ENCODE assay signal across 8 cellular contexts in the genomic region with DNA sequence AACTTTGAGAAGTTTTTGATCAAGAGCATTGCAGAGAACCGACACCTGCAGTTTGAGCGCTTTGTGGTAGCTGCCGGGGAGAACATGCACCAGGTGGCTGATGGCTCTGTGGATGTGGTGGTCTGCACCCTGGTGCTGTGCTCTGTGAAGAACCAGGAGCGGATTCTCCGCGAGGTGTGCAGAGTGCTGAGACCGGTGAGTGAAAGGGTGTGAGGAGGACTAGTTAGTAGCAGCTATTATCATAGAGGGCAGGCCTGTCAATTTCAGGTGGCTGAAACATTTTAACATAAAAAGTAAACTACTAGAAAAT. TPM values are rescaled to one million over a fixed set of nuclear protein-coding genes. Genes with fewer than 3 reads are reported as not detected.
A peak's percentile ranks its signal among the peaks of the same experiment; 100 is the strongest.
DNase-seq lines count a peak whose midpoint lies in the region; ATAC-seq and TF ChIP-seq lines count a peak whose summit lies in the region.

No MANE protein-coding gene starts in this region.

- H3K4me1 Mint-ChIP-seq in natural killer cell treated with Interleukin-12 subunit alpha and Interleukin-12 subunit beta and Interleukin-15 and Interleukin-18, amount 100 ng/mL, for 72 hours (ENCODE audit: low read depth in 2 of 2): peaks cover 36 to 55% of the 10 kb centered on the region in 2 donors

- no peaks in the 10 kb centered on the region for H3K9me3 ChIP-seq in NT2/D1 (ENCODE audit: insufficient read depth, low read length)

- no peak for DNase-seq in NT2/D1 (ENCODE audit: low read depth, low spot score)
- DNase-seq in epithelial cell of proximal tubule (ENCODE audit: low read depth): no peak
- no peak for DNase-seq in natural killer cell treated with Interleukin-12 subunit alpha and Interleukin-12 subunit beta and Interleukin-15 and Interleukin-18, amount 100 ng/mL, for 72 hours (ENCODE audit: low spot score)
- no peak for DNase-seq in inferior parietal cortex (ENCODE audit: extremely low spot score)
- DNase-seq in H4 (ENCODE audit: low spot score): no peak

- peak overlapping the region; percentile 55 for H3K4me3 ChIP-seq in NT2/D1 (ENCODE audit: insufficient read length, low read depth)
- peak overlapping the region; percentile 71 for H3K4me3 ChIP-seq in epithelial cell of proximal tubule (ENCODE audit: low read depth, low read length)

- peak overlapping the region; percentile 85 for H3K4me3 Mint-ChIP-seq in natural killer cell treated with Interleukin-12 subunit alpha and Interleukin-12 subunit beta and Interleukin-15 and Interleukin-18, amount 100 ng/mL, for 72 hours

- H3K27ac Mint-ChIP-seq in natural killer cell treated with Interleukin-12 subunit alpha and Interleukin-12 subunit beta and Interleukin-15 and Interleukin-18, amount 100 ng/mL, for 72 hours: peak overlapping the region; percentile 85 to 91

- H3K36me3 Mint-ChIP-seq in natural killer cell treated with Interleukin-12 subunit alpha and Interleukin-12 subunit beta and Interleukin-15 and Interleukin-18, amount 100 ng/mL, for 72 hours: no peaks in the 10 kb centered on the region

- ATAC-seq in GM18907 (IDR thresholded peaks at IDR 0.05; ENCODE audit: unreplicated experiment) (peak; percentile 13), HG03457 (IDR thresholded peaks at IDR 0.05; ENCODE audit: unreplicated experiment) (no peak), GM19467 (IDR thresholded peaks at IDR 0.05; ENCODE audit: unreplicated experiment) (no peak)
- ATAC-seq in natural killer cell treated with Interleukin-12 subunit alpha and Interleukin-12 subunit beta and Interleukin-15 and Interleukin-18, amount 100 ng/mL, for 72 hours: peak; percentile 39 to 41

- no peaks in the 10 kb centered on the region for H3K27me3 Mint-ChIP-seq in natural killer cell treated with Interleukin-12 subunit alpha and Interleukin-12 subunit beta and Interleukin-15 and Interleukin-18, amount 100 ng/mL, for 72 hours

- no peaks in the 10 kb centered on the region for H3K36me3 ChIP-seq in NT2/D1 (ENCODE audit: insufficient read depth, insufficient read length, low read length)

- peak overlapping the region; percentile 77 for H3K9ac ChIP-seq in NT2/D1 (ENCODE audit: insufficient read length, low read depth)

- no peaks in the 10 kb centered on the region for H3K9me3 Mint-ChIP-seq in natural killer cell treated with Interleukin-12 subunit alpha and Interleukin-12 subunit beta and Interleukin-15 and Interleukin-18, amount 100 ng/mL, for 72 hours

- no peaks in the 10 kb centered on the region for H3K27me3 ChIP-seq in NT2/D1 (ENCODE audit: insufficient read depth, insufficient read length)

- no peak for TF ChIP-seq CTCF in epithelial cell of proximal tubule (conservative IDR thresholded peaks at IDR 0.05; ENCODE audit: low read depth, low read length)

- peaks cover 2% of the 10 kb centered on the region for H3K4me1 ChIP-seq in NT2/D1 (ENCODE audit: insufficient read depth, insufficient read length)

RNA-seq across cellular contexts. Expression of a gene that starts 27.0 kb away (rescaled TPM):
- total RNA-seq in epithelial cell of proximal tubule: not detected in 2 replicates
- total RNA-seq in natural killer cell treated with Interleukin-12 subunit alpha and Interleukin-12 subunit beta and Interleukin-15 and Interleukin-18, amount 100 ng/mL, for 72 hours: not detected
- not detected in 2 replicates for total RNA-seq in H4 (2014; rRNA removed; shearing (Covaris generic))

Comparison
In these comparisons a context has a peak if more than half of its experiments do, and no peak if none do; other contexts are left out.
1. ATAC-seq: peak in GM18907 (single experiment) and natural killer cell treated with Interleukin-12 subunit alpha and Interleukin-12 subunit beta and Interleukin-15 and Interleukin-18, amount 100 ng/mL, for 72 hours (2 of 2); none in HG03457 (single experiment) and GM19467 (single experiment).